ENCODE assay signal across 7 cellular contexts in the genomic region with DNA sequence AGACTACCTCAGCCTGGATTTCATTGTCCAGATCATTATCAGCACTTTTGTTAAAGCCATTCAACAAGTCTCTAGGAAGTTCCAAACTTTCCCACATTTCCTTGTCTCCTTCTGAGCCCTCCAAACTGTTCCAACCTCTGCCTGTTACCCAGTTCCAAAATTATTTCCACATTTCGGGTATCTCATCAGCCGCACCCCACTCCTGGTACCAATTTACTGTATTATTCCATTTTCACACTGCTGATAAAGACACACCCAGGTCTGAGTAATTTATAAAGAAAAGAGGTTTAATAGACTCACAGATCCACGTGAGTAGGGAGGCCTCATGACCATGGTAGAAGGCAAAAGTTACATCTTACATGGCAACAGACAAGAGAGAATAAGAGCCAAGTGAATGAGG.
"Had no signal": no experiment of that assay in that cellular context is flagged by ENCODE, and none has a peak within 500 bp of the region (broad histone marks: within the 10 kb centered on the region; RNA-seq: fewer than 3 reads in every experiment).

No MANE protein-coding gene starts in this region.

- FAIRE-seq: HepG2, HTR-8/SVneo had no signal

- H3K9ac ChIP-seq: KMS-11 had no signal

- H3K4me2 ChIP-seq: KMS-11 had no signal

- ATAC-seq: HepG2 had no signal

- DNase-seq: IMR-90, KBM-7, KG1 had no signal

- H3K27ac ChIP-seq: HL-60, KMS-11 had no signal
